ENCODE assay signal across 8 cellular contexts in the genomic region with DNA sequence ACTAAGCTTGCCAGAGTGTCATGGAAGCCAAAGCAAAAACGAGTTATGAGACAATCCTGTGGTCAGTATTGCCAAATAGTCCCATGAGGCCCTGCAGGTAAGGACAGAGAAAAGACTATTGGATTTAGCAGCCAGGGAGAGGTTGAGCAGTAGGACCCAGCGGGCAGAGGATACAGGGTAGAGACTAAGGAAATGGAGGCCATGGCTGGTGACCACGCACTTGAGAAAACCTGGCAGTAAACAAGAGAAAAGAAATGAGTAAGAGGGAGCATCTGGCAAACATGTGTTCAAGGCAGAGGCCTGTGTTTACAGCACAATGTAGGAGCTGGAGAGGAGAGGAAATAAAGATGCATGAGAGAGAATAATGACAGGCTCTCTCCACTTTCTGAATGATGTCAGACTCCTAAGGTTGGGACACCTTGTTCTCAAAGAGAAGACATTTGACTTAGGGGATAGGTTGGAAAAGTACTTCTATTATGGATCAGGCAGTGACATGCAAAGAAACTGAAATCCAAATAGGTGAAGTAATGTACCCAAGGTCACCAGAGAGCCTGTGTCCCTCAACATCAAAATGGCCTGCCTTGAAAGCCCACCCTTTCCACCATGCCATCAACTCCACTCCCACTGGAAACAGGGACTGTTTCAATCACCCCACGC. TPM values are rescaled to one million over a fixed set of nuclear protein-coding genes. Genes with fewer than 3 reads are reported as not detected.
DNase-seq lines count a peak whose midpoint lies in the region; ATAC-seq and TF ChIP-seq lines count a peak whose summit lies in the region.

No MANE protein-coding gene starts in this region.

- H3K4me1 ChIP-seq in Peyer's patch: peaks cover 0 to 40% (median 11%) of the 10 kb centered on the region in 4 donors
- peaks cover 71 to 98% (median 95%) of the 10 kb centered on the region in 4 donors for H3K4me1 ChIP-seq in esophagus muscularis mucosa
- H3K4me1 ChIP-seq in A673 (ENCODE audit: insufficient read depth, low read length, poor library complexity, severe bottlenecking): peaks cover 6% of the 10 kb centered on the region

- TF ChIP-seq CTCF in Peyer's patch (IDR thresholded peaks at IDR 0.05) (no peak), esophagus muscularis mucosa (IDR thresholded peaks at IDR 0.05) (no peak), A673 (conservative IDR thresholded peaks at IDR 0.05; ENCODE audit: low read depth, low read length) (no peak)

- WGBS in esophagus muscularis mucosa: 43% methylated on average over 4 of the region's 4 CpGs

- H3K36me3 ChIP-seq in Peyer's patch: no peaks in the 10 kb centered on the region
- H3K36me3 ChIP-seq in esophagus muscularis mucosa: no peaks in the 10 kb centered on the region
- H3K36me3 ChIP-seq in A673 (ENCODE audit: insufficient read depth, low read length, poor library complexity, severe bottlenecking): no peaks in the 10 kb centered on the region

- H3K9me3 ChIP-seq in Peyer's patch (no peaks in the 10 kb centered on the region), esophagus muscularis mucosa (no peaks in the 10 kb centered on the region), A673 (ENCODE audit: low read depth, low read length, poor library complexity, severe bottlenecking) (no peaks in the 10 kb centered on the region)

- no TSS peak for BruUV-seq in A673 (replicated peaks; lab: Mats Ljungman, UMichigan)

- DNase-seq in NCI-H2227 (lab: John Stamatoyannopoulos, UW; ENCODE audit: unreplicated experiment): peak; percentile 37
- no peak for DNase-seq in NCI-H2227 treated with DMSO at 0.1 percent for 48 hours (lab: John Stamatoyannopoulos, UW)
- DNase-seq in Peyer's patch: peak in 2 of 3 donors; percentile 39 to 76
- no peak for DNase-seq in esophagus muscularis mucosa (ENCODE audit: extremely low spot score)
- peak; percentile 42 for DNase-seq in renal cortical epithelial cell (ENCODE audit: low read depth)
- DNase-seq in A673 (ENCODE audit: low spot score): no peak
- DNase-seq in NCI-H1930 (lab: John Stamatoyannopoulos, UW): no peak

- peak; percentile 44 for ATAC-seq in HG02798 (IDR thresholded peaks at IDR 0.05; ENCODE audit: poor library complexity, unreplicated experiment)

- intact Hi-C loops in esophagus muscularis mucosa (cut with DNase I) (no loop called here), A673 (cut with micrococcal nuclease; ENCODE audit: unreplicated experiment) (no loop called here)

- POLR2A ChIA-PET in A673 (lab: Charles Lee; ENCODE audit: low non-redundant PET): no interaction called here

- no peaks in the 10 kb centered on the region for H3K27me3 ChIP-seq in Peyer's patch
- H3K27me3 ChIP-seq in esophagus muscularis mucosa: no peaks in the 10 kb centered on the region
- H3K27me3 ChIP-seq in A673 (replicated peaks; ENCODE audit: insufficient read depth, low read depth, low read length, poor library complexity): no peaks in the 10 kb centered on the region

- CTCF ChIA-PET in A673 (lab: Charles Lee): no interaction called here

- peak overlapping the region; percentile 54 to 82 (median 74) for H3K27ac ChIP-seq in Peyer's patch
- H3K27ac ChIP-seq in esophagus muscularis mucosa (replicated peaks in 1 of 4): peak overlapping the region; percentile 65 to 78 (median 76)
- H3K27ac ChIP-seq in A673 (ENCODE audit: low read depth, low read length, poor library complexity, severe bottlenecking): no peak overlapping the region

- no peak for TF ChIP-seq EP300 in esophagus muscularis mucosa (IDR thresholded peaks at IDR 0.05)

- TF ChIP-seq POLR2A in Peyer's patch (IDR thresholded peaks at IDR 0.05) (no peak), esophagus muscularis mucosa (IDR thresholded peaks at IDR 0.05; ENCODE audit: low read depth) (no peak)

- H3K4me3 ChIP-seq in Peyer's patch: no peak overlapping the region
- no peak overlapping the region for H3K4me3 ChIP-seq in esophagus muscularis mucosa
- H3K4me3 ChIP-seq in A673 (ENCODE audit: low read depth, low read length, poor library complexity, severe bottlenecking): no peak overlapping the region

RNA-seq across cellular contexts. Expression of a gene that starts 9.0 kb away (rescaled TPM):
- total RNA-seq in Peyer's patch: 10 to 100 TPM; 20.6 to 42.7 (median 33.6) TPM
- 10 to 100 TPM; 29.2 to 43.4 (median 37.1) TPM for total RNA-seq in esophagus muscularis mucosa
- total RNA-seq in renal cortical epithelial cell: 17.0 and 30.1 TPM in 2 replicates
- 17.0 and 20.4 TPM in 2 replicates for total RNA-seq in A673 (2021)

Comparison
In these comparisons a context has a peak if more than half of its experiments do, and no peak if none do; other contexts are left out.
1. DNase-seq: peak in NCI-H2227 (single experiment), Peyer's patch (2 of 3) and renal cortical epithelial cell (single experiment); none in NCI-H2227 treated with DMSO at 0.1 percent for 48 hours (single experiment), esophagus muscularis mucosa (single experiment), A673 (single experiment) and NCI-H1930 (0 of 2).